In the genomic region with DNA sequence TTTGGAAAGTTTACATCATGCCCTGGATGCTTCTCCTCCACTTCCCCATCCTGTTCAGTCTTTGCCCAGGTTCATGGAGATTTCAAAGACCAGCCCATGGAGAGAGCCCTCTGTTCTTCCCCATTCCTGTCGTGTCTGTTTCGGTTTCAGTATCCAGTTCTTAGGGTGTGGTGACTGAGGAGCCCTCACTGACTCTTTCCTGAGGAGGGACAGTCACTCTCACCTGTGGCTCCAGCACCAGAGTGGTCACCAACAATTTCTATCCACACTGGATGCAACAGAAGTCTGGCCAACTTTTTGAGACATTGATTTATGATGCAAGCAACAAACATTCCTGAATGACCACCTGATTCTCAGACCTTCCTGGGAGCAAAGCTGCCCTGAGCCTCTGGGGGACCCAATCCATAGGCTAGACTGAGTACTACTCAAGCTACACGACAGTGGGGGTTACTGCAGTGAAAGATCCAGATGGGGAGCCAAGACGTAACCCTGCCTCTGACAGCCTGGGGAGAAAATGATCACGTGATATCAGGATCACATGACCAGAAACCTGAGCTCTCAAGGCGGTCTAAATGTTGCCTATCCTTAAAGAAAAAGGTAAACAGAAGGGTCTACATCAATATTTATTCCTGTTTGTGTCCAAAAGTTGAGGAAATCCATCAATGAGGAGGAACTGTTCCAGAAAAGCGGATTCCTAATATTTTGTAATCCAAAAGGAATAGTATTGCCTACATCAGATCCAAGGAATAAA, we compare ENCODE assay signal across 1 cellular context.
TF ChIP-seq lines count a peak whose summit lies in the region.

No MANE protein-coding gene starts in this region.

TF ChIP-seq in K562, 482 proteins besides CTCF, POLR2A, EP300 and RAD21 (continued from another document):
- TF ChIP-seq, protein P1, sequence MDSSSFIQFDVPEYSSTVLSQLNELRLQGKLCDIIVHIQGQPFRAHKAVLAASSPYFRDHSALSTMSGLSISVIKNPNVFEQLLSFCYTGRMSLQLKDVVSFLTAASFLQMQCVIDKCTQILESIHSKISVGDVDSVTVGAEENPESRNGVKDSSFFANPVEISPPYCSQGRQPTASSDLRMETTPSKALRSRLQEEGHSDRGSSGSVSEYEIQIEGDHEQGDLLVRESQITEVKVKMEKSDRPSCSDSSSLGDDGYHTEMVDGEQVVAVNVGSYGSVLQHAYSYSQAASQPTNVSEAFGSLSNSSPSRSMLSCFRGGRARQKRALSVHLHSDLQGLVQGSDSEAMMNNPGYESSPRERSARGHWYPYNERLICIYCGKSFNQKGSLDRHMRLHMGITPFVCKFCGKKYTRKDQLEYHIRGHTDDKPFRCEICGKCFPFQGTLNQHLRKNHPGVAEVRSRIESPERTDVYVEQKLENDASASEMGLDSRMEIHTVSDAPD (CRISPR knock-in tag; IDR thresholded peaks at IDR 0.05): peak; percentile 83
